In the genomic region with DNA sequence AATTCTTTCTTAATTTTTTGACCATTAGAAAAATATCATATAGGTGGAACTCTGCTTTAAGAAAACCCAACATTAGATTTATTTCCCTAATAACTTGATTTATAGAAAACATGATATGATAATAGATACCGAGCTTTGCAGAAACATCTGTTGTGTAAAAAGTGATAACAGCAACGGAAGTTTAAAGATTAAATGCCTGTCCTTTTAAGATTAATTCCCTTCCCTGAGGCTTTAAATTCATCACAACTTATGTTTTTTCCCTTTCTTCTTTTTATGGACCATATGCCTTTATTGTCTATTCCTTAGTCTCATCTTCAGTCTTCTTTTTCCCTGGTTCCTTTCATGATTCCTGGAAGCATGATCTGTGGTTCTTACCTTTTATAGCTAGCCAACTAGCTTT, we compare ENCODE assay signal across 10 cellular contexts. TPM values are rescaled to one million over a fixed set of nuclear protein-coding genes. Genes with fewer than 3 reads are reported as not detected.
DNase-seq lines count a peak whose midpoint lies in the region; TF ChIP-seq lines count a peak whose summit lies in the region.
"Had no signal": no experiment of that assay in that cellular context is flagged by ENCODE, and none has a peak within 500 bp of the region (broad histone marks: within the 10 kb centered on the region; RNA-seq: fewer than 3 reads in every experiment).

No MANE protein-coding gene starts in this region.

- WGBS in HUES64, result 84% methylated on average over 2 of the region's 2 CpGs

- H3K27ac ChIP-seq in 22Rv1 (peak overlapping the region; percentile 93), HUES64 (ENCODE audit: low read depth, low read length) (no peak overlapping the region), caudate nucleus (ENCODE audit: low read depth, low read length) (peak overlapping the region; percentile 98), muscle layer of colon (ENCODE audit: low read depth, low read length) (peak overlapping the region; percentile 92)

- H3K27me3 ChIP-seq in HUES64 (ENCODE audit: insufficient read depth, low read length) (no peaks in the 10 kb centered on the region), muscle layer of colon (ENCODE audit: control insufficient read depth in 1 of 2, insufficient read depth in 2 of 2, low read length in 2 of 2) (no peaks in the 10 kb centered on the region)

- H3K9me3 ChIP-seq in HUES64 (ENCODE audit: insufficient read depth, low read depth, low read length) (no peaks in the 10 kb centered on the region), muscle layer of colon (ENCODE audit: low read length) (no peaks in the 10 kb centered on the region)

- H3K4me3 ChIP-seq in HUES64 (ENCODE audit: low read length), result peak overlapping the region; percentile 96
- H3K4me3 ChIP-seq in muscle layer of colon (ENCODE audit: low read depth in 1 of 2, low read length in 2 of 2), result peak overlapping the region; percentile 53 to 86

- peaks cover 38% of the 10 kb centered on the region for H3K4me1 ChIP-seq in HUES64 (ENCODE audit: insufficient read depth, low read length)
- peaks cover 34% of the 10 kb centered on the region for H3K4me1 ChIP-seq in muscle layer of colon (ENCODE audit: insufficient read depth, low read length)

- no peak for TF ChIP-seq CTCF in 22Rv1 (IDR thresholded peaks at IDR 0.05)

- H3K36me3 ChIP-seq in HUES64 (ENCODE audit: insufficient read depth, low read length) (no peaks in the 10 kb centered on the region), muscle layer of colon (ENCODE audit: insufficient read depth, low read length) (no peaks in the 10 kb centered on the region)

- no peak overlapping the region for H3K9ac ChIP-seq in HUES64 (ENCODE audit: low read depth, low read length)
- H3K9ac ChIP-seq in muscle layer of colon (ENCODE audit: low read length), result peak overlapping the region; percentile 92

- DNase-seq in caudate nucleus (lab: John Stamatoyannopoulos, UW), result no peak
- DNase-seq in effector CD4-positive, alpha-beta T cell, result no peak
- DNase-seq in NCI-H446 treated with DMSO at 0.1 percent for 48 hours (lab: John Stamatoyannopoulos, UW), result no peak
- no peak for DNase-seq in NCI-H1694 treated with DMSO at 0.1 percent for 48 hours (lab: John Stamatoyannopoulos, UW)
- DNase-seq in stimulated activated CD4-positive, alpha-beta T cell treated with anti-CD3 and anti-CD28 coated beads, Interleukin-2, amount 100 ng/mL, for 24 hours, result no peak
- DNase-seq: islet precursor cell, NCI-H345 had no signal

RNA-seq across cellular contexts. Expression of a gene that starts 1.9 kb away (rescaled TPM):
- 22.2 TPM for polyA plus RNA-seq in HUES64 (2013, experiment 1 of 2)
- polyA plus RNA-seq in HUES64 (2013, experiment 2 of 2), result 26.6 TPM
